In the genomic region with DNA sequence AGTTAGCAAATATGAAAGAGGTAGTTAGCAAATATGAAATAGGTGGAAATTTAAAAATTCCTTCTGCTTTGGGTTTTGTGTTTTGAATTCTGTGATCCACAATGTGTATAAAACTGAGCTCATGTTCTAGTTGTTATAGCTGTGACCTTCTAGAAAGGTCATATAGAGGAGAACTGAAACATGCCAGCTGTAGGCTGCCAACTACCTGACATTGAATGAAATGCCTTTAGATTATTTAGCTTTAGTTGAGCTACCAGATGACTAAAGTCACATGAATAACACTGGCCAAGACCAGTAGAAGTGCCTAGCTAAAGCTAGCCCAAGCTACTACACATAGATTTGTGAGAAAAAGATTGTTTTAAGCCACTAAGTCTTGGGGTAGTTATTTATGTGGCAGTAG, we compare ENCODE assay signal across 6 cellular contexts.
"Had no signal": no experiment of that assay in that cellular context is flagged by ENCODE, and none has a peak within 500 bp of the region (broad histone marks: within the 10 kb centered on the region; RNA-seq: fewer than 3 reads in every experiment).

No MANE protein-coding gene starts in this region.

- H3K4me3 Mint-ChIP-seq: IgD-negative memory B cell had no signal

- DNase-seq: IMR-90, KBM-7, KG1 had no signal

- H3K4me1 Mint-ChIP-seq: IgD-negative memory B cell had no signal

- ATAC-seq: HepG2, K562 had no signal

- H3K36me3 Mint-ChIP-seq: IgD-negative memory B cell had no signal
